ENCODE assay signal across 16 cellular contexts in the genomic region with DNA sequence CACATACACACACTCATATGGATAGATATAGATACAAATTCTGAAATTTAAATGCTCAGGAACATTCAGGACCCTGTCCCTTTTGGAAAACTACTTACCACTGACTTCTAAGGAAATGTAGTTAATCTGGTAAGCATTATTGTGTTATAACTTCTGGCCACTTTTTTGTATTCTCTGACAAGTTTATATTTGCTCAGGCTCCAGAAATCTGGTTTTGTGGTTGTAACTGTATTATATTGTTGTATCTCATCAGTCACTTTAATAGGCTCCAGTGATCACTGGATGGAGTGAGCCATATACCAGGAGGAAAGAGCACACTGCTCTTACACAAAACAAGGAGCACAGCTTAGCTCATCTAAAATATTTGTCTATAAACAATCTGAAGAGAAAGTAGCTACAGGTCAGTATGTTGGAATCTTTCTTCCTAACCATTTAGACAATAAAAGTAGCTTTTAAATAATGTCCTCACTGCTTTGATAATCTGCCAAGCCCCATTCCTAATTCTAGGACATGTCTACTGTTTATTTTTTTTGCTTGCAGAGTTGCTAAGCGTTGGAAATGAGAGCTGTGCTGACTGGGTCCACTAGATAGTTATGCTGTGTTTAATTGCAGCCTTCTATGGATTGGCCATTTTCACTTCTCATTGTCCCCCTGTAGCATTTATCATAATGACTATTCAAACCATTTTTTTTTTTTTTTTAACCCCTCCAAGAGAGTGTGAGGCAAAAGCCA. TPM values are rescaled to one million over a fixed set of nuclear protein-coding genes. Genes with fewer than 3 reads are reported as not detected.
A peak's percentile ranks its signal among the peaks of the same experiment; 100 is the strongest.
DNase-seq lines count a peak whose midpoint lies in the region; ATAC-seq and TF ChIP-seq lines count a peak whose summit lies in the region.
"Had no signal": no experiment of that assay in that cellular context is flagged by ENCODE, and none has a peak within 500 bp of the region (broad histone marks: within the 10 kb centered on the region; RNA-seq: fewer than 3 reads in every experiment).

No MANE protein-coding gene starts in this region.

- no peak for TF ChIP-seq CTCF in BJ (IDR thresholded peaks at IDR 0.05; ENCODE audit: insufficient read depth, low read depth, low read length)
- TF ChIP-seq CTCF in fibroblast of lung (conservative IDR thresholded peaks at IDR 0.05 in 1 of 2, IDR thresholded peaks at IDR 0.05 in 1 of 2; ENCODE audit: low read depth in 1 of 2, low read length in 2 of 2), result no peak
- no peak for TF ChIP-seq CTCF in GM10266 (IDR thresholded peaks at IDR 0.05; ENCODE audit: control insufficient read depth, insufficient read depth, low read depth, missing control alignments)

- CTCF ChIA-PET in BJ (lab: Yijun Ruan, JAX), result interaction anchor here (0.6 kb wide), 2 partner anchors 151 to 377 kb away, joined by 3 read pairs; no protein-coding TSS in a partner anchor

- H3K4me1 ChIP-seq in fibroblast of lung (ENCODE audit: control insufficient read depth, extremely low read depth, insufficient read depth, low read length), result no peaks in the 10 kb centered on the region
- peaks cover 15% of the 10 kb centered on the region for H3K4me1 ChIP-seq in rectal smooth muscle tissue (ENCODE audit: control insufficient read depth, insufficient read depth, low read length)
- H3K4me1 ChIP-seq: upper lobe of right lung had no signal

- no peak overlapping the region for H3K4me2 ChIP-seq in fibroblast of lung (ENCODE audit: extremely low read depth, insufficient read depth, low read length)

- POLR2A ChIA-PET in BJ (lab: Charles Lee), result interaction anchor here (0.7 kb wide), 1 partner anchor 10 kb away, joined by 3 read pairs; no protein-coding TSS in a partner anchor

- no peaks in the 10 kb centered on the region for H3K9me3 ChIP-seq in fibroblast of lung (ENCODE audit: control insufficient read depth, insufficient read depth, low read depth, low read length)
- H3K9me3 ChIP-seq: upper lobe of right lung had no signal

- H4K20me1 ChIP-seq in fibroblast of lung (ENCODE audit: control insufficient read depth, extremely low read depth, insufficient read depth, low read length), result no peaks in the 10 kb centered on the region

- ATAC-seq in HG03442 (IDR thresholded peaks at IDR 0.05; ENCODE audit: unreplicated experiment) (no peak), GM21786 (IDR thresholded peaks at IDR 0.05; ENCODE audit: unreplicated experiment) (no peak)
- ATAC-seq: GM12878, upper lobe of right lung had no signal

- H3K27me3 ChIP-seq in BJ (ENCODE audit: control insufficient read depth, insufficient read depth, low read length) (no peaks in the 10 kb centered on the region), fibroblast of lung (ENCODE audit: control insufficient read depth, insufficient read depth, low read length) (no peaks in the 10 kb centered on the region), rectal smooth muscle tissue (ENCODE audit: control insufficient read depth, insufficient read depth, low read length) (no peaks in the 10 kb centered on the region)
- H3K27me3 ChIP-seq: upper lobe of right lung had no signal

- H3K36me3 ChIP-seq in BJ (ENCODE audit: control insufficient read depth, insufficient read depth, low read length) (no peaks in the 10 kb centered on the region), fibroblast of lung (ENCODE audit: control insufficient read depth, insufficient read depth, low read length) (no peaks in the 10 kb centered on the region), rectal smooth muscle tissue (ENCODE audit: control insufficient read depth, insufficient read depth, low read length) (no peaks in the 10 kb centered on the region)
- H3K36me3 ChIP-seq: upper lobe of right lung had no signal

- H3K79me2 ChIP-seq in fibroblast of lung (ENCODE audit: control insufficient read depth, insufficient read depth, low read length), result no peaks in the 10 kb centered on the region

- no peak overlapping the region for H3K27ac ChIP-seq in fibroblast of lung (ENCODE audit: insufficient read depth, low read length)
- peak overlapping the region; percentile 69 for H3K27ac ChIP-seq in rectal smooth muscle tissue (ENCODE audit: low read depth, low read length)
- H3K27ac ChIP-seq: epithelial cell of prostate, RWPE1, upper lobe of right lung had no signal

- H3K9ac ChIP-seq in fibroblast of lung (ENCODE audit: insufficient read depth, low read length) (no peak overlapping the region), rectal smooth muscle tissue (ENCODE audit: low read length) (no peak overlapping the region)

- H3K4me3 ChIP-seq in BJ (ENCODE audit: low read depth, low read length), result no peak overlapping the region
- H3K4me3 ChIP-seq in fibroblast of lung (replicated peaks in 1 of 4; ENCODE audit: control extremely low read depth in 1 of 4, insufficient read depth in 1 of 4, low read depth in 3 of 4, low read length in 4 of 4), result no peak overlapping the region
- no peak overlapping the region for H3K4me3 ChIP-seq in rectal smooth muscle tissue (ENCODE audit: low read length)
- H3K4me3 ChIP-seq: GM12878, upper lobe of right lung had no signal

- peak; percentile 30 for DNase-seq in BJ (ENCODE audit: low read depth)
- peak; percentile 57 for DNase-seq in OCI-M1 (lab: John Stamatoyannopoulos, UW)
- peak; percentile 39 to 40 for DNase-seq in fibroblast of lung (ENCODE audit: low read depth in 2 of 2)
- DNase-seq in dermis blood vessel endothelial cell, result no peak
- DNase-seq in GM10266 (ENCODE audit: extremely low spot score), result no peak
- DNase-seq: activated CD4-positive, alpha-beta T cell treated with anti-CD3 and anti-CD28 coated beads, Interleukin-2, amount 50 U/mL, for 1 hour; NCI-H1694; NCI-H524; nucleus accumbens; upper lobe of right lung had no signal

- no peak overlapping the region for H2AFZ ChIP-seq in fibroblast of lung (ENCODE audit: low read length)

RNA-seq across cellular contexts. Expression of a gene that starts 43.8 kb away (rescaled TPM):
- 6.1 and 13.4 TPM in 2 replicates for polyA plus RNA-seq in BJ (2011; rRNA removed)
- polyA minus RNA-seq in BJ (2011; rRNA and poly(A)+ RNA removed), result 4.1 and 6.3 TPM in 2 replicates
- total RNA-seq in fibroblast of lung, result 7.2 and 8.9 TPM in 2 replicates
- 17.6 and 19.4 TPM in 2 replicates for polyA plus RNA-seq in fibroblast of lung
- 20.4 and 21.3 TPM in 2 replicates for polyA plus RNA-seq in fibroblast of lung (2012)
- polyA minus RNA-seq in fibroblast of lung (ENCODE audit: low replicate concordance), result 0.08 and 4.2 TPM in 2 replicates
- 11.9 and 14.4 TPM in 2 replicates for total RNA-seq in dermis blood vessel endothelial cell

RNA-seq across cellular contexts. Expression of a gene that starts 53.5 kb away (rescaled TPM):
- polyA plus RNA-seq in BJ (2011; rRNA removed) (17.1 and 27.6 TPM in 2 replicates), fibroblast of lung (7.5 and 18.7 TPM in 2 replicates)
- 9.7 and 10.8 TPM in 2 replicates for polyA minus RNA-seq in BJ (2011; rRNA and poly(A)+ RNA removed)
- total RNA-seq in fibroblast of lung (40.1 and 52.4 TPM in 2 replicates), dermis blood vessel endothelial cell (9.3 and 9.5 TPM in 2 replicates)
- polyA plus RNA-seq in fibroblast of lung (2012), result 7.5 and 17.4 TPM in 2 replicates
- polyA minus RNA-seq in fibroblast of lung (ENCODE audit: low replicate concordance), result 2.0 and 7.0 TPM in 2 replicates

Comparison
In these comparisons a context has a peak if more than half of its experiments do, and no peak if none do; other contexts are left out.
1. DNase-seq: peak in BJ (single experiment), OCI-M1 (single experiment) and fibroblast of lung (2 of 2); none in dermis blood vessel endothelial cell (single experiment) and GM10266 (single experiment).